Comparison of ENCODE assay signal across 12 cellular contexts in the genomic region with DNA sequence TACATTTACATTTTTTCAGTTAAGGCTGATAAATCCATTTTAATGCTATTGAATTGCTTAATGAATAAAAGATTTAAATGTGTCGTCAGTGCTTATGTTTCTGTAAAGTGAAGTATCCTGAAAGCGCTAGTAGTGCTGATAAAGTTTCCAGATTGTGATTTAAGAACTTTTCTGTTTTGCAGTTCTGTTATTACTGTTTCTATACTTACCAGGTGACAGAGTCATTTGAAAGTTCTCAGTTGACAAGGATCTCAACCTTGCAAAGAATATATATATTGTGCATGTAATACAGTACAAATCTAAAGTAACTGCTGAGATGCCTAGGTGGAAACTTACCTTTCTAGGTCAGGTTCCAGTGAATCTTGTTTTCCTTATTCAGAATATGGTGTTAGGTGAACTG.
DNase-seq lines count a peak whose midpoint lies in the region; ATAC-seq and TF ChIP-seq lines count a peak whose summit lies in the region.
"Had no signal": no experiment of that assay in that cellular context is flagged by ENCODE, and none has a peak within 500 bp of the region (broad histone marks: within the 10 kb centered on the region; RNA-seq: fewer than 3 reads in every experiment).

No MANE protein-coding gene starts in this region.

- ATAC-seq in activated CD4-positive, alpha-beta T cell treated with anti-CD3 and anti-CD28 coated beads for 36 hours: peak; percentile 81
- ATAC-seq in HG02623 (IDR thresholded peaks at IDR 0.05; ENCODE audit: unreplicated experiment): peak; percentile 55
- ATAC-seq in HG03439 (IDR thresholded peaks at IDR 0.05; ENCODE audit: unreplicated experiment): peak; percentile 51
- ATAC-seq in stimulated activated effector memory CD8-positive, alpha-beta T cell treated with anti-CD3 and anti-CD28 coated beads, Interleukin-12 subunit alpha, Interleukin-12 subunit beta, amount 100 ng/mL, for 72 hours: peak; percentile 88
- no peak for ATAC-seq in gastroesophageal sphincter
- ATAC-seq: lower lobe of right lung had no signal

- no peak overlapping the region for H3K27ac ChIP-seq in gastroesophageal sphincter
- H3K27ac ChIP-seq: lower lobe of right lung, neutrophil had no signal

- no peak for TF ChIP-seq EP300 in gastroesophageal sphincter (IDR thresholded peaks at IDR 0.05)

- CTCF ChIA-PET in activated CD4-positive, alpha-beta T cell treated with anti-CD3 and anti-CD28 coated beads for 36 hours (lab: Charles Lee): interaction anchor here (0.7 kb wide), 1 partner anchor 46 kb away, joined by 3 read pairs; no protein-coding TSS in a partner anchor

- in situ Hi-C loops in G401 (cut with HindIII; ENCODE audit: low sequenced_read_pairs): no loop called here

- TF ChIP-seq CTCF in CD14-positive monocyte (IDR thresholded peaks at IDR 0.05): no peak
- no peak for TF ChIP-seq CTCF in gastroesophageal sphincter (IDR thresholded peaks at IDR 0.05)

- peaks cover 4 to 76% (median 18%) of the 10 kb centered on the region in 3 donors for H3K4me1 ChIP-seq in gastroesophageal sphincter

- H3K36me3 Mint-ChIP-seq in activated CD4-positive, alpha-beta T cell treated with anti-CD3 and anti-CD28 coated beads for 36 hours (ENCODE audit: low read depth): peaks cover 1% of the 10 kb centered on the region
- H3K36me3 Mint-ChIP-seq in stimulated activated effector memory CD8-positive, alpha-beta T cell treated with anti-CD3 and anti-CD28 coated beads, Interleukin-12 subunit alpha, Interleukin-12 subunit beta, amount 100 ng/mL, for 72 hours: no peaks in the 10 kb centered on the region
- peaks cover 0 to 2% of the 10 kb centered on the region in 2 donors for H3K36me3 Mint-ChIP-seq in CD14-positive monocyte

- H3K4me3 Mint-ChIP-seq in activated CD4-positive, alpha-beta T cell treated with anti-CD3 and anti-CD28 coated beads for 36 hours: no peak overlapping the region
- H3K4me3 Mint-ChIP-seq in stimulated activated effector memory CD8-positive, alpha-beta T cell treated with anti-CD3 and anti-CD28 coated beads, Interleukin-12 subunit alpha, Interleukin-12 subunit beta, amount 100 ng/mL, for 72 hours: no peak overlapping the region
- no peak overlapping the region for H3K4me3 Mint-ChIP-seq in CD14-positive monocyte

- no peak for TF ChIP-seq POLR2A in gastroesophageal sphincter (IDR thresholded peaks at IDR 0.05)

- H3K36me3 ChIP-seq in gastroesophageal sphincter: no peaks in the 10 kb centered on the region
- H3K36me3 ChIP-seq: lower lobe of right lung, neutrophil had no signal

- H3K9me3 ChIP-seq in gastroesophageal sphincter: no peaks in the 10 kb centered on the region
- H3K9me3 ChIP-seq: lower lobe of right lung, neutrophil had no signal

- no peaks in the 10 kb centered on the region for H3K27me3 Mint-ChIP-seq in activated CD4-positive, alpha-beta T cell treated with anti-CD3 and anti-CD28 coated beads for 36 hours
- no peaks in the 10 kb centered on the region for H3K27me3 Mint-ChIP-seq in CD14-positive monocyte (ENCODE audit: low read depth in 3 of 3)

- H3K27ac Mint-ChIP-seq in activated CD4-positive, alpha-beta T cell treated with anti-CD3 and anti-CD28 coated beads for 36 hours: peak overlapping the region; percentile 51
- H3K27ac Mint-ChIP-seq in stimulated activated effector memory CD8-positive, alpha-beta T cell treated with anti-CD3 and anti-CD28 coated beads, Interleukin-12 subunit alpha, Interleukin-12 subunit beta, amount 100 ng/mL, for 72 hours: no peak overlapping the region
- H3K27ac Mint-ChIP-seq in CD14-positive monocyte: no peak overlapping the region

- H3K27me3 ChIP-seq in gastroesophageal sphincter: no peaks in the 10 kb centered on the region
- H3K27me3 ChIP-seq: neutrophil had no signal

- no peak for DNase-seq in activated CD4-positive, alpha-beta T cell treated with anti-CD3 and anti-CD28 coated beads for 36 hours
- no peak for DNase-seq in activated CD4-positive, alpha-beta T cell treated with anti-CD3 and anti-CD28 coated beads, Interleukin-2, amount 50 U/mL, for 1 hour
- DNase-seq in stimulated activated effector memory CD8-positive, alpha-beta T cell treated with anti-CD3 and anti-CD28 coated beads, Interleukin-12 subunit alpha, Interleukin-12 subunit beta, amount 100 ng/mL, for 72 hours (ENCODE audit: low spot score in 2 of 2): no peak
- DNase-seq in G401 (ENCODE audit: low spot score): no peak
- DNase-seq in CD14-positive monocyte (ENCODE audit: low spot score): no peak
- DNase-seq: cortex of kidney, lower lobe of right lung, trophoblast cell had no signal

- intact Hi-C loops in activated CD4-positive, alpha-beta T cell treated with anti-CD3 and anti-CD28 coated beads for 36 hours (cut with DNase I, micrococcal nuclease): loop anchor here (2.0 to 5.0 kb wide), 4 partner anchors 14 to 202 kb away; partner anchors contain the start of gene ARID1B (in 1 of the 2)
- intact Hi-C loops in CD14-positive monocyte (cut with micrococcal nuclease): no loop called here

- POLR2A ChIA-PET in activated CD4-positive, alpha-beta T cell treated with anti-CD3 and anti-CD28 coated beads for 36 hours (lab: Charles Lee): no interaction called here

- no peak overlapping the region for H3K4me3 ChIP-seq in gastroesophageal sphincter
- H3K4me3 ChIP-seq: lower lobe of right lung had no signal

- H3K4me1 Mint-ChIP-seq in activated CD4-positive, alpha-beta T cell treated with anti-CD3 and anti-CD28 coated beads for 36 hours: peaks cover 91% of the 10 kb centered on the region
- peaks cover 88% of the 10 kb centered on the region for H3K4me1 Mint-ChIP-seq in stimulated activated effector memory CD8-positive, alpha-beta T cell treated with anti-CD3 and anti-CD28 coated beads, Interleukin-12 subunit alpha, Interleukin-12 subunit beta, amount 100 ng/mL, for 72 hours
- peaks cover 55% of the 10 kb centered on the region for H3K4me1 Mint-ChIP-seq in CD14-positive monocyte

- WGBS in gastroesophageal sphincter (ENCODE audit: low coverage in 1 of 2), 2 donors: 90 to 93% methylated on average over 2 of the region's 2 CpGs

- no peaks in the 10 kb centered on the region for H3K9me3 Mint-ChIP-seq in activated CD4-positive, alpha-beta T cell treated with anti-CD3 and anti-CD28 coated beads for 36 hours (ENCODE audit: low read depth)
- no peaks in the 10 kb centered on the region for H3K9me3 Mint-ChIP-seq in stimulated activated effector memory CD8-positive, alpha-beta T cell treated with anti-CD3 and anti-CD28 coated beads, Interleukin-12 subunit alpha, Interleukin-12 subunit beta, amount 100 ng/mL, for 72 hours
- H3K9me3 Mint-ChIP-seq in CD14-positive monocyte: peaks cover 0 to 3% (median 0%) of the 10 kb centered on the region in 7 donors

Comparison
In these comparisons a context has a peak if more than half of its experiments do, and no peak if none do; other contexts are left out.
1. intact Hi-C loops: an anchor here in activated CD4-positive, alpha-beta T cell treated with anti-CD3 and anti-CD28 coated beads for 36 hours (2.0 to 5.0 kb wide); none called in CD14-positive monocyte.